ENCODE assay signal across 1 cellular context in genomic region chr17:48101012-48101720, GRCh38.
TF ChIP-seq lines count a peak whose summit lies in the region.

TSS of gene CBX1 (minus strand) at chr17:48101478. CDS start at chr17:48077004, 24,474 bp downstream.

TF ChIP-seq in HepG2, 621 proteins besides CTCF, POLR2A, EP300 and RAD21 (continued from another document and continues in another):
- TF ChIP-seq STAT6 (CRISPR knock-in tag; IDR thresholded peaks at IDR 0.05; ENCODE audit: borderline replicate concordance) (no peak), MAFG (CRISPR knock-in tag; IDR thresholded peaks at IDR 0.05) (no peak), FOSL1 (CRISPR knock-in tag; IDR thresholded peaks at IDR 0.05; ENCODE audit: borderline replicate concordance) (no peak), ZNF629 (CRISPR knock-in tag; conservative IDR thresholded peaks at IDR 0.05) (0 out of 2 replicates have a peak, but pooled peaks have one; percentile 37), PAXIP1 (CRISPR knock-in tag; conservative IDR thresholded peaks at IDR 0.05) (peak; percentile 58), KDM5B (CRISPR knock-in tag; IDR thresholded peaks at IDR 0.05; ENCODE audit: borderline replicate concordance) (peak; percentile 95), ZNF589 (CRISPR knock-in tag; conservative IDR thresholded peaks at IDR 0.05) (no peak; the same call in 1 of the 2 replicates), MBD4 (IDR thresholded peaks at IDR 0.05; ENCODE audit: borderline replicate concordance, low read length) (no peak), ZNF746 (CRISPR knock-in tag; IDR thresholded peaks at IDR 0.05) (peak; percentile 82), ARID5B (CRISPR knock-in tag; IDR thresholded peaks at IDR 0.05) (0 out of 2 replicates have a peak, but pooled peaks have one; percentile 40), MXD4 (CRISPR knock-in tag; IDR thresholded peaks at IDR 0.05) (peak; percentile 79; the same call in 1 of the 2 replicates), ATF1 (CRISPR knock-in tag; IDR thresholded peaks at IDR 0.05) (no peak), ASH2L (IDR thresholded peaks at IDR 0.05; ENCODE audit: insufficient read length, low read depth, low read length) (peak; percentile 80), GRHL1 (CRISPR knock-in tag; conservative IDR thresholded peaks at IDR 0.05) (no peak), NRL (CRISPR knock-in tag; IDR thresholded peaks at IDR 0.05; ENCODE audit: borderline replicate concordance) (peak; percentile 84), TRIM24 (CRISPR knock-in tag; IDR thresholded peaks at IDR 0.05) (no peak), ZBTB1 (CRISPR knock-in tag; IDR thresholded peaks at IDR 0.05; ENCODE audit: borderline replicate concordance) (no peak), ZSCAN31 (CRISPR knock-in tag; IDR thresholded peaks at IDR 0.05; ENCODE audit: low read depth) (peak; percentile 89; the same call in 1 of the 2 replicates), ZNF335 (CRISPR knock-in tag; IDR thresholded peaks at IDR 0.05) (0 out of 2 replicates have a peak, but pooled peaks have one; percentile 72), ZNF20 (CRISPR knock-in tag; IDR thresholded peaks at IDR 0.05) (peak; percentile 93; the same call in 1 of the 2 replicates), JUND (CRISPR knock-in tag; IDR thresholded peaks at IDR 0.05) (0 out of 2 replicates have a peak, but pooled peaks have one; percentile 34), ZNF816 (CRISPR knock-in tag; IDR thresholded peaks at IDR 0.05; ENCODE audit: borderline replicate concordance) (no peak), ZNF136 (CRISPR knock-in tag; IDR thresholded peaks at IDR 0.05; ENCODE audit: low read depth) (no peak; the same call in none of the 2 replicates), NAIF1 (CRISPR knock-in tag; IDR thresholded peaks at IDR 0.05; ENCODE audit: borderline replicate concordance) (peak; percentile 95; the same call in 1 of the 2 replicates), ATM (IDR thresholded peaks at IDR 0.05; ENCODE audit: borderline replicate concordance) (no peak), AGO2 (optimal IDR thresholded peaks at IDR 0.05; ENCODE audit: low read depth, low read length) (peak; percentile 69), SNAPC5 (CRISPR knock-in tag; IDR thresholded peaks at IDR 0.05; ENCODE audit: borderline replicate concordance) (no peak; the same call in 1 of the 2 replicates), ZNF251 (CRISPR knock-in tag; IDR thresholded peaks at IDR 0.05) (peak; percentile 42; the same call in 1 of the 2 replicates), ZNF510 (CRISPR knock-in tag; IDR thresholded peaks at IDR 0.05; ENCODE audit: low read depth) (peak; percentile 61; the same call in 1 of the 2 replicates), ZNF430 (CRISPR knock-in tag; IDR thresholded peaks at IDR 0.05) (peak; percentile 94), SMARCC2 (IDR thresholded peaks at IDR 0.05) (no peak), MEF2D (CRISPR knock-in tag; IDR thresholded peaks at IDR 0.05) (no peak; the same call in 1 of the 2 replicates), PLRG1 (conservative IDR thresholded peaks at IDR 0.05) (no peak), ATF7-NPFF (CRISPR knock-in tag; IDR thresholded peaks at IDR 0.05; ENCODE audit: low read depth) (peak; percentile 93), TFE3 (CRISPR knock-in tag; IDR thresholded peaks at IDR 0.05) (no peak), NR0B2 (CRISPR knock-in tag; IDR thresholded peaks at IDR 0.05) (peak; percentile 75), ZFP41 (CRISPR knock-in tag; IDR thresholded peaks at IDR 0.05; ENCODE audit: borderline replicate concordance) (no peak; the same call in 1 of the 2 replicates), CENPX (CRISPR knock-in tag; IDR thresholded peaks at IDR 0.05) (no peak), ZBTB3 (CRISPR knock-in tag; IDR thresholded peaks at IDR 0.05; ENCODE audit: borderline replicate concordance, low read depth) (0 out of 2 replicates have a peak, but pooled peaks have one; percentile 49), ZFX (CRISPR knock-in tag; IDR thresholded peaks at IDR 0.05; ENCODE audit: low read depth) (peak; percentile 95), ZFP1 (CRISPR knock-in tag; IDR thresholded peaks at IDR 0.05) (no peak), CBFB (CRISPR knock-in tag; IDR thresholded peaks at IDR 0.05) (peak; percentile 67; the same call in 1 of the 2 replicates), FOXC1 (CRISPR knock-in tag; IDR thresholded peaks at IDR 0.05; ENCODE audit: borderline replicate concordance) (peak; percentile 94), THAP9 (CRISPR knock-in tag; IDR thresholded peaks at IDR 0.05; ENCODE audit: borderline replicate concordance) (peak; percentile 81; the same call in 1 of the 2 replicates), SKI (IDR thresholded peaks at IDR 0.05; ENCODE audit: partially characterized antibody) (peak; percentile 86), PBX2 (CRISPR knock-in tag; IDR thresholded peaks at IDR 0.05) (no peak)
